9 cellular contexts compared by ENCODE assay signal in the genomic region with DNA sequence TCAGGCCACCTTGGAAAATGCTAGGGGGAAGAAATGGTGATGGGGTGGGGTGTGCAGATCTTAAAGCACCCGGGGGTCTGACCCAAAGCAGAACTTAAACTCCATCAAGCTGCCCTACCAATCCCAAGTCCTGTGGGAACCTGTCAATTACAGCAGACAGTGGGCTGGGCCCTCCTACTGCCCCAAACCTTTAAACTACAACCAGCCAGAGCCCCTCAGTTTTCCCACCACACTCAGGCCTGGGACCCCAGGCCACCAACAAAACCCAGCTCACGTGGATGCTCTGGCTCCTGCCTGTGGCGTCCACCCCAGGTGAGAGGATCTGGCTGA. TPM values are rescaled to one million over a fixed set of nuclear protein-coding genes. Genes with fewer than 3 reads are reported as not detected.
A peak's percentile ranks its signal among the peaks of the same experiment; 100 is the strongest.
DNase-seq lines count a peak whose midpoint lies in the region; ATAC-seq and TF ChIP-seq lines count a peak whose summit lies in the region.
"Had no signal": no experiment of that assay in that cellular context is flagged by ENCODE, and none has a peak within 500 bp of the region (broad histone marks: within the 10 kb centered on the region; RNA-seq: fewer than 3 reads in every experiment).

No MANE protein-coding gene starts in this region.

- H3K4me3 ChIP-seq in lower lobe of right lung (peak overlapping the region; percentile 62), SJCRH30 (no peak overlapping the region)

- H3K27ac ChIP-seq in lower lobe of right lung (peak overlapping the region; percentile 77), substantia nigra (ENCODE audit: low read depth, low read length, poor library complexity, severe bottlenecking) (peak overlapping the region; percentile 69), SJCRH30 (no peak overlapping the region)

- ATAC-seq in activated naive CD8-positive, alpha-beta T cell treated with anti-CD3 and anti-CD28 coated beads, Interleukin-2, amount 50 U/mL, for 24 hours = no peak
- ATAC-seq in lower lobe of right lung = no peak

- no peaks in the 10 kb centered on the region for H3K27me3 ChIP-seq in lower lobe of right lung (ENCODE audit: low read depth)
- no peaks in the 10 kb centered on the region for H3K27me3 ChIP-seq in SJCRH30

- H3K36me3 Mint-ChIP-seq in activated CD4-positive, alpha-beta T cell treated with anti-CD3 and anti-CD28 coated beads, Interleukin-2, amount 10 ng/mL, durations not matched to agents 24 days and 14 days (ENCODE audit: low read depth) = no peaks in the 10 kb centered on the region
- no peaks in the 10 kb centered on the region for H3K36me3 Mint-ChIP-seq in activated naive CD8-positive, alpha-beta T cell treated with anti-CD3 and anti-CD28 coated beads, Interleukin-2, amount 50 U/mL, for 24 hours (ENCODE audit: low read depth)

- H3K9me3 Mint-ChIP-seq in activated CD4-positive, alpha-beta T cell treated with anti-CD3 and anti-CD28 coated beads, Interleukin-2, amount 10 ng/mL, durations not matched to agents 24 days and 14 days = no peaks in the 10 kb centered on the region
- no peaks in the 10 kb centered on the region for H3K9me3 Mint-ChIP-seq in activated naive CD8-positive, alpha-beta T cell treated with anti-CD3 and anti-CD28 coated beads, Interleukin-2, amount 50 U/mL, for 24 hours

- no peak for TF ChIP-seq CTCF in lower lobe of right lung (IDR thresholded peaks at IDR 0.05)

- H3K36me3 ChIP-seq in lower lobe of right lung (no peaks in the 10 kb centered on the region), SJCRH30 (no peaks in the 10 kb centered on the region)

- peak overlapping the region; percentile 85 for H3K4me3 Mint-ChIP-seq in activated CD4-positive, alpha-beta T cell treated with anti-CD3 and anti-CD28 coated beads, Interleukin-2, amount 10 ng/mL, durations not matched to agents 24 days and 14 days
- peak overlapping the region; percentile 81 for H3K4me3 Mint-ChIP-seq in activated naive CD8-positive, alpha-beta T cell treated with anti-CD3 and anti-CD28 coated beads, Interleukin-2, amount 50 U/mL, for 24 hours

- DNase-seq in activated CD4-positive, alpha-beta T cell treated with anti-CD3 and anti-CD28 coated beads, Interleukin-2, amount 10 ng/mL, durations not matched to agents 24 days and 14 days = no peak
- DNase-seq in activated CD4-positive, alpha-beta T cell treated with anti-CD3 and anti-CD28 coated beads for 4 hours = no peak
- no peak for DNase-seq in activated naive CD8-positive, alpha-beta T cell treated with anti-CD3 and anti-CD28 coated beads, Interleukin-2, amount 50 U/mL, for 24 hours
- DNase-seq in lower lobe of right lung (no peak), substantia nigra (lab: John Stamatoyannopoulos, UW) (no peak), activated gamma-delta T cell treated with Interleukin-2 at 50 U/mL for 16 hours (no peak), SJCRH30 (no peak), AG08396 (ENCODE audit: low spot score) (no peak)
- DNase-seq: activated CD4-positive, alpha-beta T cell treated with anti-CD3 and anti-CD28 coated beads for 48 hours had no signal

- H3K4me1 ChIP-seq in lower lobe of right lung (peaks cover 53% of the 10 kb centered on the region), SJCRH30 (peaks cover 23% of the 10 kb centered on the region)

- H3K9me3 ChIP-seq in lower lobe of right lung (no peaks in the 10 kb centered on the region), SJCRH30 (replicated peaks) (no peaks in the 10 kb centered on the region)

- H3K27ac Mint-ChIP-seq in activated CD4-positive, alpha-beta T cell treated with anti-CD3 and anti-CD28 coated beads, Interleukin-2, amount 10 ng/mL, durations not matched to agents 24 days and 14 days = peak overlapping the region; percentile 73
- no peak overlapping the region for H3K27ac Mint-ChIP-seq in activated naive CD8-positive, alpha-beta T cell treated with anti-CD3 and anti-CD28 coated beads, Interleukin-2, amount 50 U/mL, for 24 hours

- H3K4me1 Mint-ChIP-seq in activated CD4-positive, alpha-beta T cell treated with anti-CD3 and anti-CD28 coated beads, Interleukin-2, amount 10 ng/mL, durations not matched to agents 24 days and 14 days = peaks cover 28% of the 10 kb centered on the region
- peaks cover 30% of the 10 kb centered on the region for H3K4me1 Mint-ChIP-seq in activated naive CD8-positive, alpha-beta T cell treated with anti-CD3 and anti-CD28 coated beads, Interleukin-2, amount 50 U/mL, for 24 hours

- intact Hi-C loops in activated CD4-positive, alpha-beta T cell treated with anti-CD3 and anti-CD28 coated beads, Interleukin-2, amount 10 ng/mL, durations not matched to agents 24 days and 14 days (cut with micrococcal nuclease) = no loop called here
- intact Hi-C loops in lower lobe of right lung (cut with DNase I) = no loop called here

- peaks cover 8% of the 10 kb centered on the region for H3K27me3 Mint-ChIP-seq in activated CD4-positive, alpha-beta T cell treated with anti-CD3 and anti-CD28 coated beads, Interleukin-2, amount 10 ng/mL, durations not matched to agents 24 days and 14 days
- no peaks in the 10 kb centered on the region for H3K27me3 Mint-ChIP-seq in activated naive CD8-positive, alpha-beta T cell treated with anti-CD3 and anti-CD28 coated beads, Interleukin-2, amount 50 U/mL, for 24 hours

RNA-seq across cellular contexts. Expression of a gene that starts 2.7 kb away (rescaled TPM):
- 36.6 and 37.9 TPM in 2 replicates for total RNA-seq in activated CD4-positive, alpha-beta T cell treated with anti-CD3 and anti-CD28 coated beads, Interleukin-2, amount 10 ng/mL, durations not matched to agents 24 days and 14 days
- 59.5 TPM for total RNA-seq in lower lobe of right lung
- total RNA-seq in SJCRH30 (2014; rRNA removed; shearing (Covaris generic)) = 86.9 and 91.9 TPM in 2 replicates
